In the genomic region with DNA sequence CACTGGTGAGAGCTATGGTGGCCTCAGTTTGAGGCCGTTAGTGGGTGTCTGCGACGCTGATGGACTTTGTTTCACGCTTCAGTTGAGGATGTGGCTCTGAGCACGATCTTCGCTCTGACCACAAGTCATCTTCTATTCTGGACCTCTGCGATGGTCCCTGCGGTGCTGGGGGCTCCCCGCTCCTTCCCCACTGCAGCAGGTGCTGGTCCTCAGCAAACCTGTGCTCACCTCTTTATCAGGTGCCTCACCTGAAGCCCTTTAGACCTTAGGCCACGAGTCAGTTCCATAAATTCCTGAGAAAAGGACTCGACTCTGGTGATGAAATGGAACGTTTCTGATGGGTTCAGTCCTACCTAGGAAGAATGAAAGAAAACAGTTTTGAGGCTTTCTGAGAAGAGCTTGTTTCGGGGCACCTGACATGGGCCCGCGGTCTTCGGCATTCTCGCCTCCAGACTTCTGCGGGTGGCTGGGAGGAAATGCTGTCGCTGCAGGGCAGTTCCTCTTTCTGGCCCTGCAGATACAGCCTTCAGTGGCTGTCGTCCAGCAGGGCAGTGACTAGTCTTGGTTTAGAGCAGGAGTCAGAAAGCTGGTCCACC, we compare ENCODE assay signal across 8 cellular contexts. TPM values are rescaled to one million over a fixed set of nuclear protein-coding genes. Genes with fewer than 3 reads are reported as not detected.
DNase-seq lines count a peak whose midpoint lies in the region; ATAC-seq lines count a peak whose summit lies in the region.

No MANE protein-coding gene starts in this region.

- peak; percentile 38 for ATAC-seq in HG03460 (IDR thresholded peaks at IDR 0.05; ENCODE audit: unreplicated experiment)
- peak; percentile 15 for ATAC-seq in activated T-helper 17 cell treated with anti-CD3 and anti-CD28 coated beads, Interleukin-2, amount 50 U/mL, for 72 hours (replicated peaks)

- H3K27me3 Mint-ChIP-seq in activated naive CD4-positive, alpha-beta T cell treated with anti-CD3 and anti-CD28 coated beads for 36 hours (ENCODE audit: low read depth): no peaks in the 10 kb centered on the region
- H3K27me3 Mint-ChIP-seq in activated T-helper 17 cell treated with anti-CD3 and anti-CD28 coated beads, Interleukin-2, amount 50 U/mL, for 72 hours: no peaks in the 10 kb centered on the region

- no peak overlapping the region for H3K9ac ChIP-seq in skeletal muscle tissue (ENCODE audit: low read depth in 1 of 3, low read length in 3 of 3)

- H3K4me3 ChIP-seq in skeletal muscle tissue (ENCODE audit: low read length in 3 of 3) (no peak overlapping the region), MG63 (no peak overlapping the region)

- peaks cover 30 to 48% (median 32%) of the 10 kb centered on the region in 3 donors for H3K4me1 ChIP-seq in skeletal muscle tissue (ENCODE audit: control insufficient read depth in 3 of 3, insufficient read depth in 3 of 3, low read length in 3 of 3)

- no peaks in the 10 kb centered on the region for H3K9me3 Mint-ChIP-seq in activated naive CD4-positive, alpha-beta T cell treated with anti-CD3 and anti-CD28 coated beads for 36 hours
- no peaks in the 10 kb centered on the region for H3K9me3 Mint-ChIP-seq in activated T-helper 17 cell treated with anti-CD3 and anti-CD28 coated beads, Interleukin-2, amount 50 U/mL, for 72 hours

- H3K9me3 ChIP-seq in skeletal muscle tissue (ENCODE audit: control insufficient read depth in 3 of 3, low read length in 3 of 3) (no peaks in the 10 kb centered on the region), MG63 (no peaks in the 10 kb centered on the region)

- intact Hi-C loops in activated naive CD4-positive, alpha-beta T cell treated with anti-CD3 and anti-CD28 coated beads for 36 hours (cut with micrococcal nuclease): no loop called here

- no peaks in the 10 kb centered on the region for H3K27me3 ChIP-seq in skeletal muscle tissue (ENCODE audit: control insufficient read depth in 3 of 3, insufficient read depth in 3 of 3, low read length in 3 of 3)
- H3K27me3 ChIP-seq in MG63: no peaks in the 10 kb centered on the region

- H3K36me3 ChIP-seq in skeletal muscle tissue (ENCODE audit: control insufficient read depth in 3 of 3, insufficient read depth in 3 of 3, low read length in 3 of 3) (no peaks in the 10 kb centered on the region), MG63 (peaks cover 31% of the 10 kb centered on the region)

- peaks cover 27% of the 10 kb centered on the region for H3K4me1 Mint-ChIP-seq in activated naive CD4-positive, alpha-beta T cell treated with anti-CD3 and anti-CD28 coated beads for 36 hours (ENCODE audit: low read depth)
- peaks cover 18% of the 10 kb centered on the region for H3K4me1 Mint-ChIP-seq in activated T-helper 17 cell treated with anti-CD3 and anti-CD28 coated beads, Interleukin-2, amount 50 U/mL, for 72 hours

- H3K27ac Mint-ChIP-seq in activated naive CD4-positive, alpha-beta T cell treated with anti-CD3 and anti-CD28 coated beads for 36 hours: peak overlapping the region; percentile 58
- peak overlapping the region; percentile 87 for H3K27ac Mint-ChIP-seq in activated T-helper 17 cell treated with anti-CD3 and anti-CD28 coated beads, Interleukin-2, amount 50 U/mL, for 72 hours

- peak; percentile 30 for DNase-seq in activated naive CD4-positive, alpha-beta T cell treated with anti-CD3 and anti-CD28 coated beads for 36 hours
- DNase-seq in activated naive CD4-positive, alpha-beta T cell treated with anti-CD3 and anti-CD28 coated beads, Interleukin-2, amount 50 U/mL, for 16 hours: no peak
- DNase-seq in MG63 (no peak), HT-29 (ENCODE audit: low spot score) (no peak), retina (no peak)

- peak overlapping the region; percentile 11 for H3K27ac ChIP-seq in skeletal muscle tissue (ENCODE audit: low read depth, low read length)

- peaks cover 5% of the 10 kb centered on the region for H3K36me3 Mint-ChIP-seq in activated naive CD4-positive, alpha-beta T cell treated with anti-CD3 and anti-CD28 coated beads for 36 hours (ENCODE audit: low read depth)
- peaks cover 61% of the 10 kb centered on the region for H3K36me3 Mint-ChIP-seq in activated T-helper 17 cell treated with anti-CD3 and anti-CD28 coated beads, Interleukin-2, amount 50 U/mL, for 72 hours (ENCODE audit: low read depth)

- peak overlapping the region; percentile 51 for H3K4me3 Mint-ChIP-seq in activated naive CD4-positive, alpha-beta T cell treated with anti-CD3 and anti-CD28 coated beads for 36 hours
- peak overlapping the region; percentile 86 for H3K4me3 Mint-ChIP-seq in activated T-helper 17 cell treated with anti-CD3 and anti-CD28 coated beads, Interleukin-2, amount 50 U/mL, for 72 hours

- CTCF ChIA-PET in activated naive CD4-positive, alpha-beta T cell treated with anti-CD3 and anti-CD28 coated beads for 36 hours (lab: Charles Lee): no interaction called here

RNA-seq across cellular contexts. Expression of gene KCTD5, which starts 4.7 kb away (rescaled TPM):
- total RNA-seq in activated naive CD4-positive, alpha-beta T cell treated with anti-CD3 and anti-CD28 coated beads for 36 hours: 10 to 100 TPM; 21.8 to 24.1 TPM
- 10 to 100 TPM; 42.2 to 79.1 TPM for total RNA-seq in activated T-helper 17 cell treated with anti-CD3 and anti-CD28 coated beads, Interleukin-2, amount 50 U/mL, for 72 hours
- total RNA-seq in skeletal muscle tissue: 13.6 TPM
- total RNA-seq in MG63 (2014; rRNA removed; shearing (Covaris generic); ENCODE audit: low replicate concordance): 49.6 and 71.6 TPM in 2 replicates
- total RNA-seq in HT-29 (2014; rRNA removed; shearing (Covaris generic)): 73.1 and 104 TPM in 2 replicates

RNA-seq across cellular contexts. Expression of gene PRSS27, which starts 33.0 kb away (rescaled TPM):
- total RNA-seq in activated naive CD4-positive, alpha-beta T cell treated with anti-CD3 and anti-CD28 coated beads for 36 hours: 1 to 10 TPM; 1.7 to 2.4 TPM
- 1 to 10 TPM; 2.2 to 2.9 TPM for total RNA-seq in activated T-helper 17 cell treated with anti-CD3 and anti-CD28 coated beads, Interleukin-2, amount 50 U/mL, for 72 hours
- not detected for total RNA-seq in skeletal muscle tissue
- total RNA-seq in MG63 (2014; rRNA removed; shearing (Covaris generic); ENCODE audit: low replicate concordance): 0.22 and 1.7 TPM in 2 replicates
- total RNA-seq in HT-29 (2014; rRNA removed; shearing (Covaris generic)): 0.23 and 2.6 TPM in 2 replicates
